ENCODE assay signal across 9 cellular contexts in the genomic region with DNA sequence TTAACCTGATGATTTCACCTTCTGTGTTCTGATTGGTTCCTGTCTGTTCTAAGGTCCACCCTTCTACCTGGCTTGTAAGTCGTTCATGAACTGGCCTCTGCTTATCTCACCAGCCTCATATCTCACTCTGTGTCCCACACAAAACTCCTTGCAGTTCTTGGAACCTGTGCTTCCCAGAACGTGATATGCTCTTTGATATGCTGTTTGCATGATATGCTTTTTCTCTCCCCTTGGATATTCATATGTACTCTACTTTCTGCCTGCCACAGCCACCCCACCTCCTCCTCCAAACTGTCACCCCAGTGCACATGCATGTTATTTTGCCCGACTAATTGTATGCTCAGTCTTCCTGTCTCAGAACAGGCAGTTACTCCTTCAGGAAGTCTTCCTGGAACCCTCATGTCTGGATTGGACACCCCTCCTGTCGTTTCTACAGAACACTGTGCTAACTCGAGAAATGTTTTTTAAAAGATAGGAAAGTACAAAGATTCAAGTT. TPM values are rescaled to one million over a fixed set of nuclear protein-coding genes. Genes with fewer than 3 reads are reported as not detected.
DNase-seq lines count a peak whose midpoint lies in the region; ATAC-seq and TF ChIP-seq lines count a peak whose summit lies in the region.
"Had no signal": no experiment of that assay in that cellular context is flagged by ENCODE, and none has a peak within 500 bp of the region (broad histone marks: within the 10 kb centered on the region; RNA-seq: fewer than 3 reads in every experiment).

No MANE protein-coding gene starts in this region.

- H3K9me3 ChIP-seq in HUES6 (ENCODE audit: control insufficient read depth, insufficient read depth, low read depth, low read length): no peaks in the 10 kb centered on the region
- H3K9me3 ChIP-seq in hepatocyte (ENCODE audit: low read depth): no peaks in the 10 kb centered on the region

- no peaks in the 10 kb centered on the region for H4K20me1 ChIP-seq in hepatocyte (ENCODE audit: insufficient read depth, poor library complexity, severe bottlenecking)

- peaks cover 8% of the 10 kb centered on the region for H3K36me3 Mint-ChIP-seq in activated CD8-positive, alpha-beta T cell treated with anti-CD3 and anti-CD28 coated beads, Interleukin-2, amount 10 ng/mL, durations not matched to agents 7 days and 5 days (ENCODE audit: low read depth)

- WGBS in hepatocyte (ENCODE audit: low lambda C conversion rate, missing lambda C conversion rate): 45% methylated on average over 5 of the region's 5 CpGs

- no peak for ATAC-seq in activated CD8-positive, alpha-beta T cell treated with anti-CD3 and anti-CD28 coated beads, Interleukin-2, amount 10 ng/mL, durations not matched to agents 7 days and 5 days
- ATAC-seq in GM21515 (IDR thresholded peaks at IDR 0.05; ENCODE audit: unreplicated experiment) (no peak), GM21367 (IDR thresholded peaks at IDR 0.05; ENCODE audit: unreplicated experiment) (no peak)

- no peak for TF ChIP-seq CTCF in hepatocyte (IDR thresholded peaks at IDR 0.05; ENCODE audit: poor library complexity)

- peaks cover 26% of the 10 kb centered on the region for H3K79me2 ChIP-seq in hepatocyte

- peaks cover 10% of the 10 kb centered on the region for H3K27me3 Mint-ChIP-seq in activated CD8-positive, alpha-beta T cell treated with anti-CD3 and anti-CD28 coated beads, Interleukin-2, amount 10 ng/mL, durations not matched to agents 7 days and 5 days (ENCODE audit: low read depth)

- peaks cover 41% of the 10 kb centered on the region for H3K4me1 ChIP-seq in HUES6 (ENCODE audit: control insufficient read depth, insufficient read depth, low read length)
- H3K4me1 ChIP-seq in hepatocyte (ENCODE audit: insufficient read depth): peaks cover 9% of the 10 kb centered on the region

- H3K9ac ChIP-seq in HUES6 (ENCODE audit: low read length): no peak overlapping the region

- peak; percentile 17 for DNase-seq in activated CD8-positive, alpha-beta T cell treated with anti-CD3 and anti-CD28 coated beads, Interleukin-2, amount 10 ng/mL, durations not matched to agents 7 days and 5 days
- DNase-seq in hepatocyte (ENCODE audit: low spot score): peak; percentile 53
- no peak for DNase-seq in GM19240 (ENCODE audit: insufficient read length, low spot score)
- DNase-seq in stimulated activated CD4-positive, alpha-beta T cell treated with anti-CD3 and anti-CD28 coated beads, Interleukin-1b, Interleukin-23, amount 100 ng/mL, for 48 hours: no peak

- no peaks in the 10 kb centered on the region for H3K9me3 Mint-ChIP-seq in activated CD8-positive, alpha-beta T cell treated with anti-CD3 and anti-CD28 coated beads, Interleukin-2, amount 10 ng/mL, durations not matched to agents 7 days and 5 days (ENCODE audit: insufficient read depth)

- POLR2A ChIA-PET in activated CD8-positive, alpha-beta T cell treated with anti-CD3 and anti-CD28 coated beads, Interleukin-2, amount 10 ng/mL, durations not matched to agents 7 days and 5 days (lab: Charles Lee): interaction anchor here (3.7 to 4.4 kb wide), 2 partner anchors 11 to 32 kb away, joined by 33 to 50 read pairs; a partner anchor contains a TSS

- H3K36me3 ChIP-seq in HUES6 (ENCODE audit: control insufficient read depth, insufficient read depth, low read length) (no peaks in the 10 kb centered on the region), hepatocyte (replicated peaks; ENCODE audit: insufficient read depth, low read depth) (no peaks in the 10 kb centered on the region)

- H3K27ac Mint-ChIP-seq in activated CD8-positive, alpha-beta T cell treated with anti-CD3 and anti-CD28 coated beads, Interleukin-2, amount 10 ng/mL, durations not matched to agents 7 days and 5 days: no peak overlapping the region

- no peak overlapping the region for H3K4me3 Mint-ChIP-seq in activated CD8-positive, alpha-beta T cell treated with anti-CD3 and anti-CD28 coated beads, Interleukin-2, amount 10 ng/mL, durations not matched to agents 7 days and 5 days

- no peaks in the 10 kb centered on the region for H3K9me2 ChIP-seq in hepatocyte (replicated peaks; ENCODE audit: insufficient read depth)

- CTCF ChIA-PET in activated CD8-positive, alpha-beta T cell treated with anti-CD3 and anti-CD28 coated beads, Interleukin-2, amount 10 ng/mL, durations not matched to agents 7 days and 5 days (lab: Charles Lee): interaction anchor here (1.0 to 5.2 kb wide), 6 partner anchors 11 to 66 kb away, joined by 3 to 31 read pairs (median 15); a partner anchor contains a TSS

- peak overlapping the region; percentile 80 for H3K4me2 ChIP-seq in hepatocyte

- H3K27me3 ChIP-seq in HUES6 (ENCODE audit: control insufficient read depth, insufficient read depth, low read length) (no peaks in the 10 kb centered on the region), hepatocyte (no peaks in the 10 kb centered on the region)

- H3K4me1 Mint-ChIP-seq in activated CD8-positive, alpha-beta T cell treated with anti-CD3 and anti-CD28 coated beads, Interleukin-2, amount 10 ng/mL, durations not matched to agents 7 days and 5 days (ENCODE audit: low read depth): peaks cover 29% of the 10 kb centered on the region

- H3K27ac ChIP-seq in HUES6 (ENCODE audit: low read depth, low read length) (no peak overlapping the region), hepatocyte (peak overlapping the region; percentile 66), skin epidermis (peak overlapping the region in 13 of 21 experiments; percentile 91 to 99 (median 97))

- H2AFZ ChIP-seq in hepatocyte: no peak overlapping the region

- H3K4me3 ChIP-seq in HUES6 (ENCODE audit: low read depth, low read length) (peak overlapping the region; percentile 4; the same call in 1 of the 2 replicates), hepatocyte (no peak overlapping the region), skin epidermis (peak overlapping the region in 1 of 7 experiments; percentile 62)

RNA-seq across cellular contexts. Expression of a gene that starts 1.9 kb away (rescaled TPM):
- 10 to 100 TPM; 26.6 to 27.1 TPM for total RNA-seq in activated CD8-positive, alpha-beta T cell treated with anti-CD3 and anti-CD28 coated beads, Interleukin-2, amount 10 ng/mL, durations not matched to agents 7 days and 5 days
- 4.9 and 5.9 TPM in 2 replicates for total RNA-seq in hepatocyte
- 7.9 and 9.0 TPM in 2 replicates for polyA plus RNA-seq in hepatocyte

RNA-seq across cellular contexts. Expression of a gene that starts 13.5 kb away (rescaled TPM):
- total RNA-seq in activated CD8-positive, alpha-beta T cell treated with anti-CD3 and anti-CD28 coated beads, Interleukin-2, amount 10 ng/mL, durations not matched to agents 7 days and 5 days: under 1 TPM; 0.24 to 0.47 TPM
- 0.17 and 0.20 TPM in 2 replicates for total RNA-seq in hepatocyte
- polyA plus RNA-seq in hepatocyte: not detected in 2 replicates
- polyA plus RNA-seq: neural cell had no signal

Comparison
In these comparisons a context has a peak if more than half of its experiments do, and no peak if none do; other contexts are left out.
1. DNase-seq: peak in activated CD8-positive, alpha-beta T cell treated with anti-CD3 and anti-CD28 coated beads, Interleukin-2, amount 10 ng/mL, durations not matched to agents 7 days and 5 days (single experiment) and hepatocyte (single experiment); none in GM19240 (single experiment) and stimulated activated CD4-positive, alpha-beta T cell treated with anti-CD3 and anti-CD28 coated beads, Interleukin-1b, Interleukin-23, amount 100 ng/mL, for 48 hours (single experiment).